19 cellular contexts compared by ENCODE assay signal in genomic region chr17:13609953-13610352, GRCh38. TPM values are rescaled to one million over a fixed set of nuclear protein-coding genes. Genes with fewer than 3 reads are reported as not detected.
DNase-seq lines count a peak whose midpoint lies in the region; ATAC-seq, FAIRE-seq and TF ChIP-seq lines count a peak whose summit lies in the region.
"Had no signal": no experiment of that assay in that cellular context is flagged by ENCODE, and none has a peak within 500 bp of the region (broad histone marks: within the 10 kb centered on the region; RNA-seq: fewer than 3 reads in every experiment).

No MANE protein-coding gene starts in this region.

- H3K36me3 Mint-ChIP-seq in neural progenitor cell = no peaks in the 10 kb centered on the region
- no peaks in the 10 kb centered on the region for H3K36me3 Mint-ChIP-seq in activated T-helper 17 cell treated with anti-CD3 and anti-CD28 coated beads, Interleukin-2, amount 50 U/mL, for 72 hours (ENCODE audit: low read depth)
- H3K36me3 Mint-ChIP-seq: CD8-positive, alpha-beta T cell; IgD-negative memory B cell had no signal

- H3K4me1 Mint-ChIP-seq in neural progenitor cell = no peaks in the 10 kb centered on the region
- H3K4me1 Mint-ChIP-seq in activated T-helper 17 cell treated with anti-CD3 and anti-CD28 coated beads, Interleukin-2, amount 50 U/mL, for 72 hours = no peaks in the 10 kb centered on the region
- H3K4me1 Mint-ChIP-seq: B cell, IgD-negative memory B cell had no signal

- H2BK120ac ChIP-seq in IMR-90 (ENCODE audit: low read depth, low read length) = no peak overlapping the region

- H3K4me2 ChIP-seq in IMR-90 (ENCODE audit: low read depth, low read length) = no peak overlapping the region
- H3K4me2 ChIP-seq in neural progenitor cell = no peak overlapping the region
- H3K4me2 ChIP-seq: BLaER1 treated with 17β-estradiol and CSF1 and Interleukin-3, amounts not matched to agents 10 nM and 100 nM had no signal

- 0 out of 2 replicates have a peak, but pooled peaks have one; percentile 29 for ATAC-seq in IMR-90 (ENCODE audit: low read depth)
- ATAC-seq in foreskin keratinocyte = no peak
- ATAC-seq in activated T-helper 17 cell treated with anti-CD3 and anti-CD28 coated beads, Interleukin-2, amount 50 U/mL, for 72 hours (replicated peaks) = no peak
- no peak for ATAC-seq in HG02870 (IDR thresholded peaks at IDR 0.05; ENCODE audit: unreplicated experiment)
- ATAC-seq: CD8-positive, alpha-beta T cell; GM12878 had no signal

- no peak for DNase-seq in IMR-90
- peak; percentile 37 for DNase-seq in SK-N-DZ (ENCODE audit: low spot score)
- peak; percentile 27 to 49 for DNase-seq in foreskin keratinocyte
- no peak for DNase-seq in neural progenitor cell (ENCODE audit: low spot score)
- DNase-seq in NK-92 (lab: John Stamatoyannopoulos, UW; ENCODE audit: unreplicated experiment) = no peak
- no peak for DNase-seq in urothelium cell line (ENCODE audit: low spot score)
- DNase-seq: Calu3; CD8-positive, alpha-beta T cell; DMS79 treated with DMSO at 0.1 percent for 48 hours had no signal

- CTCF ChIA-PET in IMR-90 (lab: Yijun Ruan, JAX) = interaction anchor here (0.6 to 0.7 kb wide), 2 partner anchors 72 to 1547 kb away, joined by 3 to 5 read pairs; no protein-coding TSS in a partner anchor

- no peak overlapping the region for H3K56ac ChIP-seq in IMR-90 (ENCODE audit: extremely low read depth, insufficient read depth, low read length)

- H2BK15ac ChIP-seq in IMR-90 (ENCODE audit: low read depth, low read length) = no peak overlapping the region

- TF ChIP-seq POLR2A in IMR-90 (IDR thresholded peaks at IDR 0.05; ENCODE audit: low read depth, low read length) = no peak

- no peak overlapping the region for H3K27ac Mint-ChIP-seq in neural progenitor cell
- H3K27ac Mint-ChIP-seq in activated T-helper 17 cell treated with anti-CD3 and anti-CD28 coated beads, Interleukin-2, amount 50 U/mL, for 72 hours = no peak overlapping the region
- H3K27ac Mint-ChIP-seq: B cell; CD8-positive, alpha-beta T cell; IgD-negative memory B cell had no signal

- BruUV-seq in IMR-90 (replicated peaks; lab: Mats Ljungman, UMichigan) = no TSS peak

- no peak for FAIRE-seq in urothelium cell line (lab: Jason Lieb, UNC)
- FAIRE-seq: GM12878, GM19239, HTR-8/SVneo had no signal

- dilution Hi-C loops in IMR-90 (cut with HindIII; ENCODE audit: low sequenced_read_pairs, unreplicated experiment) = no loop called here

- H3K27me3 Mint-ChIP-seq in neural progenitor cell (ENCODE audit: insufficient read depth, low read depth) = peaks cover 10% of the 10 kb centered on the region
- H3K27me3 Mint-ChIP-seq in activated T-helper 17 cell treated with anti-CD3 and anti-CD28 coated beads, Interleukin-2, amount 50 U/mL, for 72 hours = peaks cover 21% of the 10 kb centered on the region

- no peaks in the 10 kb centered on the region for H3K36me3 ChIP-seq in IMR-90 (ENCODE audit: control insufficient read depth, insufficient read depth, low read length)
- H3K36me3 ChIP-seq in neural progenitor cell = no peaks in the 10 kb centered on the region
- H3K36me3 ChIP-seq: BLaER1 treated with 17β-estradiol and CSF1 and Interleukin-3, amounts not matched to agents 10 nM and 100 nM; HAP-1 had no signal

- H2AFZ ChIP-seq in IMR-90 (replicated peaks; ENCODE audit: low read length, poor library complexity) (no peak overlapping the region), neural progenitor cell (replicated peaks) (peak overlapping the region; percentile 13)

- H3K27ac ChIP-seq in IMR-90 (ENCODE audit: insufficient read depth, low read length) = no peak overlapping the region
- H3K27ac ChIP-seq in foreskin keratinocyte = no peak overlapping the region
- no peak overlapping the region for H3K27ac ChIP-seq in neural progenitor cell
- H3K27ac ChIP-seq: BLaER1 treated with 17β-estradiol and CSF1 and Interleukin-3, amounts not matched to agents 10 nM and 100 nM had no signal

- H3K4me3 ChIP-seq in IMR-90 (ENCODE audit: insufficient read depth, low read depth, low read length) = no peak overlapping the region
- H3K4me3 ChIP-seq in neural progenitor cell = no peak overlapping the region
- H3K4me3 ChIP-seq: BLaER1 treated with 17β-estradiol and CSF1 and Interleukin-3, amounts not matched to agents 10 nM and 100 nM; GM12878; HAP-1 had no signal

- H3K4me3 Mint-ChIP-seq in neural progenitor cell = no peak overlapping the region
- H3K4me3 Mint-ChIP-seq in activated T-helper 17 cell treated with anti-CD3 and anti-CD28 coated beads, Interleukin-2, amount 50 U/mL, for 72 hours = no peak overlapping the region
- H3K4me3 Mint-ChIP-seq: B cell; CD8-positive, alpha-beta T cell; IgD-negative memory B cell had no signal

- no peak overlapping the region for H2BK20ac ChIP-seq in IMR-90 (ENCODE audit: low read depth, low read length)

- H3K9ac ChIP-seq in IMR-90 (ENCODE audit: low read depth, low read length) (no peak overlapping the region), neural progenitor cell (no peak overlapping the region)
- H3K9ac ChIP-seq: BLaER1 treated with 17β-estradiol and CSF1 and Interleukin-3, amounts not matched to agents 10 nM and 100 nM had no signal

- no CpG with 5 or more reads among the region's 4 CpGs for WGBS in IMR-90 (ENCODE audit: extremely low coverage in 2 of 2, insufficient read length in 1 of 2), 2 experiments

- H2AK5ac ChIP-seq in IMR-90 (ENCODE audit: low read depth, low read length) = no peak overlapping the region

- H4K20me1 ChIP-seq in IMR-90 (ENCODE audit: insufficient read depth, low read length) = no peaks in the 10 kb centered on the region
- H4K20me1 ChIP-seq in neural progenitor cell (ENCODE audit: low read depth) = no peaks in the 10 kb centered on the region
- H4K20me1 ChIP-seq: BLaER1 treated with 17β-estradiol and CSF1 and Interleukin-3, amounts not matched to agents 10 nM and 100 nM had no signal

- no peaks in the 10 kb centered on the region for H3F3A ChIP-seq in neural progenitor cell (ENCODE audit: low read depth)

- peaks cover 10% of the 10 kb centered on the region for H3K9me3 Mint-ChIP-seq in neural progenitor cell
- H3K9me3 Mint-ChIP-seq in activated T-helper 17 cell treated with anti-CD3 and anti-CD28 coated beads, Interleukin-2, amount 50 U/mL, for 72 hours = peaks cover 8% of the 10 kb centered on the region
- H3K9me3 Mint-ChIP-seq: IgD-negative memory B cell had no signal

- H3K79me2 ChIP-seq in neural progenitor cell (ENCODE audit: low read depth) = no peaks in the 10 kb centered on the region

- intact Hi-C loops in IMR-90 (cut with micrococcal nuclease) = no loop called here

- no peaks in the 10 kb centered on the region for H3K79me1 ChIP-seq in IMR-90 (ENCODE audit: low read depth in 1 of 2, low read length in 2 of 2)

- H3K27me3 ChIP-seq in IMR-90 (ENCODE audit: control insufficient read depth, insufficient read depth, low read length) (no peaks in the 10 kb centered on the region; the same call in 1 of the 2 replicates), foreskin keratinocyte (no peaks in the 10 kb centered on the region), neural progenitor cell (no peaks in the 10 kb centered on the region)
- H3K27me3 ChIP-seq: BLaER1 treated with 17β-estradiol and CSF1 and Interleukin-3, amounts not matched to agents 10 nM and 100 nM had no signal

- POLR2A ChIA-PET in IMR-90 (lab: Charles Lee; ENCODE audit: unreplicated experiment) = no interaction called here

- H4K8ac ChIP-seq in IMR-90 (ENCODE audit: low read depth in 2 of 2, low read length in 2 of 2) = no peak overlapping the region

- TF ChIP-seq CTCF in IMR-90 (conservative IDR thresholded peaks at IDR 0.05; ENCODE audit: low read depth, low read length) (no peak), foreskin keratinocyte (conservative IDR thresholded peaks at IDR 0.05) (no peak), neural progenitor cell (IDR thresholded peaks at IDR 0.05) (no peak)

- in situ Hi-C loops in IMR-90 (cut with MboI; ENCODE audit: low sequenced_read_pairs) = no loop called here

- no peak overlapping the region for H3K23ac ChIP-seq in IMR-90 (ENCODE audit: low read depth, low read length)

- TF ChIP-seq RAD21 in IMR-90 (IDR thresholded peaks at IDR 0.05; ENCODE audit: low read length) = no peak

- no peak overlapping the region for H4K91ac ChIP-seq in IMR-90 (ENCODE audit: insufficient read depth, low read depth, low read length)

- no peak overlapping the region for H2BK5ac ChIP-seq in IMR-90 (ENCODE audit: low read depth, low read length, poor library complexity, severe bottlenecking)

- H3K4ac ChIP-seq in IMR-90 (ENCODE audit: low read depth, low read length) = no peak overlapping the region

- no peak overlapping the region for H3K18ac ChIP-seq in IMR-90 (ENCODE audit: low read depth, low read length)

- H3K14ac ChIP-seq in IMR-90 (replicated peaks; ENCODE audit: low read depth, low read length) = no peak overlapping the region

- H4K5ac ChIP-seq in IMR-90 (ENCODE audit: low read depth, low read length) = no peak overlapping the region

- no peaks in the 10 kb centered on the region for H3K9me1 ChIP-seq in IMR-90 (ENCODE audit: insufficient read depth, low read length)

- no peak overlapping the region for H2AK9ac ChIP-seq in IMR-90 (replicated peaks; ENCODE audit: low read depth, low read length, poor library complexity)

- H3K9me3 ChIP-seq in IMR-90 (ENCODE audit: control insufficient read depth, insufficient read depth, low read length) (peaks cover 6% of the 10 kb centered on the region; the same call in 1 of the 2 replicates), neural progenitor cell (ENCODE audit: low read depth) (no peaks in the 10 kb centered on the region)
- H3K9me3 ChIP-seq: HAP-1 had no signal

- H3K4me1 ChIP-seq in IMR-90 (ENCODE audit: control insufficient read depth, insufficient read depth, low read length) (no peaks in the 10 kb centered on the region), foreskin keratinocyte (no peaks in the 10 kb centered on the region), neural progenitor cell (no peaks in the 10 kb centered on the region)
- H3K4me1 ChIP-seq: BLaER1 treated with 17β-estradiol and CSF1 and Interleukin-3, amounts not matched to agents 10 nM and 100 nM; HAP-1 had no signal

TF ChIP-seq in IMR-90, 13 proteins besides CTCF, POLR2A, EP300 and RAD21 (continues in another document):
- TF ChIP-seq CEBPB (IDR thresholded peaks at IDR 0.05; ENCODE audit: low read depth, low read length) = no peak
- no peak for TF ChIP-seq NFE2L2 (IDR thresholded peaks at IDR 0.05; ENCODE audit: low read depth, low read length)
- TF ChIP-seq MXI1 (IDR thresholded peaks at IDR 0.05; ENCODE audit: borderline replicate concordance, low read depth, low read length) = no peak
- no peak for TF ChIP-seq RFX5 (IDR thresholded peaks at IDR 0.05; ENCODE audit: low read depth, low read length)

RNA-seq across cellular contexts. Expression of gene HS3ST3A1, which starts 8.2 kb away (rescaled TPM):
- total RNA-seq in IMR-90 (2012; rRNA removed) (7.5 and 9.0 TPM in 2 replicates), foreskin keratinocyte (0.14 and 0.28 TPM in 2 replicates), neural progenitor cell (ENCODE audit: low replicate concordance) (3.0 and 8.4 TPM in 2 replicates)
- polyA plus RNA-seq in IMR-90 (2012; rRNA removed) (8.8 and 11.9 TPM in 2 replicates), foreskin keratinocyte (not detected in 2 replicates)
- polyA plus RNA-seq in IMR-90 (2012; cell fraction: cytosol; rRNA removed) = 4.1 and 14.2 TPM in 2 replicates
- polyA plus RNA-seq in IMR-90 (2012; cell fraction: nucleus; rRNA removed; ENCODE audit: low replicate concordance) = 16.3 and 27.2 TPM in 2 replicates
- polyA plus RNA-seq in SK-N-DZ (2014; cell fraction: cytosol; rRNA removed) = 1.4 and 4.2 TPM in 2 replicates
- 1.0 and 2.1 TPM in 2 replicates for polyA plus RNA-seq in SK-N-DZ (2014; cell fraction: nucleus; rRNA removed)
- total RNA-seq in activated T-helper 17 cell treated with anti-CD3 and anti-CD28 coated beads, Interleukin-2, amount 50 U/mL, for 72 hours = under 1 TPM in 1 of 2 donors, not detected in 1; 0.29 TPM
- total RNA-seq: Calu3; CD8-positive, alpha-beta T cell; G401; GM12878 had no signal

Comparison
In these comparisons a context has a peak if more than half of its experiments do, and no peak if none do; other contexts are left out.
1. DNase-seq: peak in SK-N-DZ (single experiment) and foreskin keratinocyte (2 of 2); none in IMR-90 (single experiment), neural progenitor cell (single experiment), NK-92 (single experiment) and urothelium cell line (single experiment).